ENCODE assay signal across 18 cellular contexts in genomic region chr17:59404471-59404870, GRCh38.
A peak's percentile ranks its signal among the peaks of the same experiment; 100 is the strongest.
DNase-seq lines count a peak whose midpoint lies in the region; ATAC-seq and TF ChIP-seq lines count a peak whose summit lies in the region.
"Had no signal": no experiment of that assay in that cellular context is flagged by ENCODE, and none has a peak within 500 bp of the region (broad histone marks: within the 10 kb centered on the region; RNA-seq: fewer than 3 reads in every experiment).

No MANE protein-coding gene starts in this region.

- peaks cover 37% of the 10 kb centered on the region for H3K36me3 ChIP-seq in CD4-positive, CD25-positive, alpha-beta regulatory T cell (ENCODE audit: control insufficient read depth, insufficient read depth, low read length)
- H3K36me3 ChIP-seq in parathyroid adenoma (ENCODE audit: control insufficient read depth, insufficient read depth, low read length), result no peaks in the 10 kb centered on the region
- H3K36me3 ChIP-seq: BLaER1 had no signal

- H3K4me2 ChIP-seq in parathyroid adenoma (ENCODE audit: low read length), result peak overlapping the region; percentile 11
- H3K4me2 ChIP-seq: BLaER1 had no signal

- DNase-seq in activated naive CD8-positive, alpha-beta T cell treated with anti-CD3 and anti-CD28 coated beads for 36 hours, result no peak
- DNase-seq in activated naive CD8-positive, alpha-beta T cell treated with anti-CD3 and anti-CD28 coated beads, Interleukin-2, amount 50 U/mL, for 24 hours, result no peak
- no peak for DNase-seq in CD4-positive, CD25-positive, alpha-beta regulatory T cell
- no peak for DNase-seq in caudate nucleus (lab: John Stamatoyannopoulos, UW)
- DNase-seq in nucleus accumbens (lab: John Stamatoyannopoulos, UW), result no peak
- DNase-seq in C1 segment of cervical spinal cord (lab: John Stamatoyannopoulos, UW), result no peak
- no peak for DNase-seq in Kasumi-1 (lab: John Stamatoyannopoulos, UW)
- DNase-seq: 8988T; CD8-positive, alpha-beta memory T cell; COR-L47; DMS 273 treated with DMSO at 0.1 percent for 48 hours; DMS53; DND-41; EL; H9 had no signal

- H3K4me3 Mint-ChIP-seq in activated naive CD8-positive, alpha-beta T cell treated with anti-CD3 and anti-CD28 coated beads for 36 hours, result no peak overlapping the region
- H3K4me3 Mint-ChIP-seq in activated naive CD8-positive, alpha-beta T cell treated with anti-CD3 and anti-CD28 coated beads, Interleukin-2, amount 50 U/mL, for 24 hours, result no peak overlapping the region
- H3K4me3 Mint-ChIP-seq in CD4-positive, CD25-positive, alpha-beta regulatory T cell, result no peak overlapping the region
- H3K4me3 Mint-ChIP-seq: CD8-positive, alpha-beta memory T cell; H9 had no signal

- no peak for ATAC-seq in activated naive CD8-positive, alpha-beta T cell treated with anti-CD3 and anti-CD28 coated beads, Interleukin-2, amount 50 U/mL, for 24 hours
- ATAC-seq in CD4-positive, CD25-positive, alpha-beta regulatory T cell (ENCODE audit: low read depth in 2 of 2), result no peak
- ATAC-seq: GM12878 had no signal

- H3K79me2 ChIP-seq in parathyroid adenoma, result peaks cover 2% of the 10 kb centered on the region

- H3K27me3 Mint-ChIP-seq in activated naive CD8-positive, alpha-beta T cell treated with anti-CD3 and anti-CD28 coated beads for 36 hours, result no peaks in the 10 kb centered on the region
- no peaks in the 10 kb centered on the region for H3K27me3 Mint-ChIP-seq in activated naive CD8-positive, alpha-beta T cell treated with anti-CD3 and anti-CD28 coated beads, Interleukin-2, amount 50 U/mL, for 24 hours
- H3K27me3 Mint-ChIP-seq in CD4-positive, CD25-positive, alpha-beta regulatory T cell, result no peaks in the 10 kb centered on the region
- H3K27me3 Mint-ChIP-seq: CD8-positive, alpha-beta memory T cell had no signal

- H3K27me3 ChIP-seq in CD4-positive, CD25-positive, alpha-beta regulatory T cell (ENCODE audit: control insufficient read depth, insufficient read depth, low read length), result no peaks in the 10 kb centered on the region
- no peaks in the 10 kb centered on the region for H3K27me3 ChIP-seq in parathyroid adenoma (ENCODE audit: control insufficient read depth, insufficient read depth, low read length)
- H3K27me3 ChIP-seq: BLaER1 had no signal

- H3K27ac ChIP-seq in CD4-positive, CD25-positive, alpha-beta regulatory T cell (ENCODE audit: insufficient read depth, low read length, poor library complexity, severe bottlenecking), result no peak overlapping the region
- H3K27ac ChIP-seq in caudate nucleus (ENCODE audit: low read depth, low read length), result peak overlapping the region; percentile 37
- H3K27ac ChIP-seq in parathyroid adenoma, result peak overlapping the region; percentile 88
- H3K27ac ChIP-seq: BLaER1 had no signal

- H3K4me1 ChIP-seq in CD4-positive, CD25-positive, alpha-beta regulatory T cell (ENCODE audit: control insufficient read depth, insufficient read depth, low read length, poor library complexity, severe bottlenecking), result no peaks in the 10 kb centered on the region
- H3K4me1 ChIP-seq in parathyroid adenoma, result peaks cover 64% of the 10 kb centered on the region

- TF ChIP-seq CTCF in parathyroid adenoma (IDR thresholded peaks at IDR 0.05), result no peak

- no peak overlapping the region for H3K9ac ChIP-seq in parathyroid adenoma
- H3K9ac ChIP-seq: BLaER1 had no signal

- peak overlapping the region; percentile 29 for H3K27ac Mint-ChIP-seq in activated naive CD8-positive, alpha-beta T cell treated with anti-CD3 and anti-CD28 coated beads for 36 hours
- no peak overlapping the region for H3K27ac Mint-ChIP-seq in activated naive CD8-positive, alpha-beta T cell treated with anti-CD3 and anti-CD28 coated beads, Interleukin-2, amount 50 U/mL, for 24 hours
- peak overlapping the region in 2 of 3 donors; percentile 14 to 55 for H3K27ac Mint-ChIP-seq in CD4-positive, CD25-positive, alpha-beta regulatory T cell
- H3K27ac Mint-ChIP-seq: H9 had no signal

- H3K9me3 ChIP-seq in CD4-positive, CD25-positive, alpha-beta regulatory T cell (ENCODE audit: control insufficient read depth in 2 of 2, low read length in 2 of 2), result no peaks in the 10 kb centered on the region
- H3K9me3 ChIP-seq in parathyroid adenoma (ENCODE audit: control insufficient read depth, low read length), result no peaks in the 10 kb centered on the region
- H3K9me3 ChIP-seq: BLaER1 had no signal

- H3K36me3 Mint-ChIP-seq in activated naive CD8-positive, alpha-beta T cell treated with anti-CD3 and anti-CD28 coated beads for 36 hours, result peaks cover 3% of the 10 kb centered on the region
- H3K36me3 Mint-ChIP-seq in activated naive CD8-positive, alpha-beta T cell treated with anti-CD3 and anti-CD28 coated beads, Interleukin-2, amount 50 U/mL, for 24 hours (ENCODE audit: low read depth), result no peaks in the 10 kb centered on the region
- peaks cover 38% of the 10 kb centered on the region for H3K36me3 Mint-ChIP-seq in CD4-positive, CD25-positive, alpha-beta regulatory T cell

- no peak overlapping the region for H3K4me3 ChIP-seq in CD4-positive, CD25-positive, alpha-beta regulatory T cell (ENCODE audit: low read depth, low read length)
- H3K4me3 ChIP-seq in parathyroid adenoma (ENCODE audit: low read depth, low read length), result no peak overlapping the region
- H3K4me3 ChIP-seq: BLaER1, GM12878 had no signal

- H2AFZ ChIP-seq in parathyroid adenoma, result no peak overlapping the region

- no peaks in the 10 kb centered on the region for H3K9me3 Mint-ChIP-seq in activated naive CD8-positive, alpha-beta T cell treated with anti-CD3 and anti-CD28 coated beads for 36 hours
- no peaks in the 10 kb centered on the region for H3K9me3 Mint-ChIP-seq in activated naive CD8-positive, alpha-beta T cell treated with anti-CD3 and anti-CD28 coated beads, Interleukin-2, amount 50 U/mL, for 24 hours
- H3K9me3 Mint-ChIP-seq in CD4-positive, CD25-positive, alpha-beta regulatory T cell, result peaks cover 0 to 2% (median 0%) of the 10 kb centered on the region in 7 donors
- H3K9me3 Mint-ChIP-seq: CD8-positive, alpha-beta memory T cell; H9 had no signal

- peaks cover 5% of the 10 kb centered on the region for H3K4me1 Mint-ChIP-seq in activated naive CD8-positive, alpha-beta T cell treated with anti-CD3 and anti-CD28 coated beads for 36 hours
- peaks cover 5% of the 10 kb centered on the region for H3K4me1 Mint-ChIP-seq in activated naive CD8-positive, alpha-beta T cell treated with anti-CD3 and anti-CD28 coated beads, Interleukin-2, amount 50 U/mL, for 24 hours
- H3K4me1 Mint-ChIP-seq in CD4-positive, CD25-positive, alpha-beta regulatory T cell, result peaks cover 2 to 10% (median 10%) of the 10 kb centered on the region in 4 donors
- H3K4me1 Mint-ChIP-seq: CD8-positive, alpha-beta memory T cell had no signal
